17 cellular contexts compared by ENCODE assay signal in the genomic region with DNA sequence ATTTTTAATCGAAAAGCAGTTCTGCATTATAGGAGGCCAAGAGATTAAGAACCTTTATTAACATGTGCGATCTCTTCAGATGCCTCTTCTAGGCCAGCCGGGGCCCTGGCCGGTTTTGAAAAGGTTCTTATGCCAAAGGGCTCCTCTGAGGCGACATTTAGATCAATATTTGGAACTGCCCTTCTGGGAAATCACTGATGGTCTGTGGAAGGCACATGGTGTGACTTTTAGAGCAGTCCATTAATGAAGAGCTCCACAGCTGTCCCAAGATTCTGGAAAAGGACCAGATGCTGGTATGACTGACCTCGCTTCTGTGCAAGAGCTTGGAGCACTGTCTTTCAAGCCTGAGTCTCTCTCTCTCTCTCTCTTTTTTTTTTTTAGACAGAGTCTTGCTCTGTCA. TPM values are rescaled to one million over a fixed set of nuclear protein-coding genes. Genes with fewer than 3 reads are reported as not detected.
DNase-seq lines count a peak whose midpoint lies in the region; ATAC-seq, FAIRE-seq and TF ChIP-seq lines count a peak whose summit lies in the region.
"Had no signal": no experiment of that assay in that cellular context is flagged by ENCODE, and none has a peak within 500 bp of the region (broad histone marks: within the 10 kb centered on the region; RNA-seq: fewer than 3 reads in every experiment).

No MANE protein-coding gene starts in this region.

- TF ChIP-seq RAD21 in liver (IDR thresholded peaks at IDR 0.05): peak in 1 of 2 donors; percentile 10
- no peak for TF ChIP-seq RAD21 in HepG2 (CRISPR knock-in tag; IDR thresholded peaks at IDR 0.05)

- no peaks in the 10 kb centered on the region for H3K27me3 ChIP-seq in liver (ENCODE audit: control insufficient read depth in 4 of 4, insufficient read depth in 4 of 4, low read length in 3 of 4)
- peaks cover 2 to 5% of the 10 kb centered on the region in 2 experiments; a peak in 2 of 5 replicates for H3K27me3 ChIP-seq in HepG2 (ENCODE audit: control insufficient read depth in 1 of 2, insufficient read depth in 2 of 2, low read length in 2 of 2)
- no peaks in the 10 kb centered on the region for H3K27me3 ChIP-seq in dorsolateral prefrontal cortex
- H3K27me3 ChIP-seq in right lobe of liver: no peaks in the 10 kb centered on the region

- H3K4me2 ChIP-seq in HepG2 (ENCODE audit: low read depth, low read length): no peak overlapping the region
- H3K4me2 ChIP-seq: PC-9 had no signal

- no peaks in the 10 kb centered on the region for H3K9me3 ChIP-seq in liver (ENCODE audit: control insufficient read depth in 4 of 4, low read length in 3 of 4)
- no peaks in the 10 kb centered on the region for H3K9me3 ChIP-seq in HepG2 (ENCODE audit: low read length)
- H3K9me3 ChIP-seq in right lobe of liver: no peaks in the 10 kb centered on the region

- peaks cover 2 to 26% (median 16%) of the 10 kb centered on the region in 4 donors for H3K36me3 ChIP-seq in liver (ENCODE audit: control insufficient read depth in 4 of 4, insufficient read depth in 3 of 4, low read depth in 1 of 4, low read length in 3 of 4)
- H3K36me3 ChIP-seq in HepG2 (replicated peaks in 1 of 2; ENCODE audit: control insufficient read depth in 1 of 2, insufficient read depth in 2 of 2, low read length in 2 of 2): no peaks in the 10 kb centered on the region
- peaks cover 0 to 5% (median 0%) of the 10 kb centered on the region in 4 donors for H3K36me3 ChIP-seq in right lobe of liver

- H3K9ac ChIP-seq in liver (ENCODE audit: low read depth in 1 of 2, low read length in 2 of 2): no peak overlapping the region
- no peak overlapping the region for H3K9ac ChIP-seq in HepG2 (ENCODE audit: insufficient read depth, low read depth, low read length)

- TF ChIP-seq POLR2A in HepG2 (IDR thresholded peaks at IDR 0.05; ENCODE audit: insufficient read depth in 1 of 2, low read depth in 2 of 2, low read length in 2 of 2): no peak
- TF ChIP-seq POLR2A in right lobe of liver (IDR thresholded peaks at IDR 0.05): no peak

- no peak overlapping the region for H3K4me3 ChIP-seq in liver (ENCODE audit: low read depth in 1 of 3, low read length in 3 of 3)
- no peak overlapping the region for H3K4me3 ChIP-seq in HepG2 (replicated peaks in 1 of 3; ENCODE audit: insufficient read depth in 1 of 3, low read depth in 2 of 3, low read length in 3 of 3)
- H3K4me3 ChIP-seq in dorsolateral prefrontal cortex: no peak overlapping the region
- no peak overlapping the region for H3K4me3 ChIP-seq in right lobe of liver
- H3K4me3 ChIP-seq: PC-9, SK-N-MC had no signal

- H3K27ac ChIP-seq in liver (ENCODE audit: low read depth in 1 of 2, low read length in 2 of 2): peak overlapping the region in 1 of 2 donors; percentile 16
- H3K27ac ChIP-seq in HepG2 (ENCODE audit: extremely low read length, insufficient read depth, low read length): no peak overlapping the region
- peak overlapping the region in 37 of 59 donors; percentile 2 to 96 (median 65) for H3K27ac ChIP-seq in dorsolateral prefrontal cortex
- H3K27ac ChIP-seq in right lobe of liver: peak overlapping the region in 1 of 3 donors; percentile 24
- H3K27ac ChIP-seq: C4-2B, SK-N-MC had no signal

- no peaks in the 10 kb centered on the region for H3K79me2 ChIP-seq in HepG2 (ENCODE audit: insufficient read depth, low read length)

- no peak for DNase-seq in HepG2 (ENCODE audit: low spot score)
- DNase-seq in dorsolateral prefrontal cortex: no peak
- peak in 1 of 3 donors; percentile 23 for DNase-seq in right lobe of liver
- no peak for DNase-seq in 8988T
- no peak for DNase-seq in activated T-cell treated with anti-CD3 and anti-CD28 coated beads, Interleukin-2, amount 50 U/mL, for 1 hour
- DNase-seq in stimulated activated CD4-positive, alpha-beta T cell treated with anti-CD3 and anti-CD28 coated beads, Interleukin-12 subunit alpha, Interleukin-12 subunit beta, amount 100 ng/mL, for 4 hours: no peak
- DNase-seq: Kasumi-1, NCI-H1930, NCI-H446 treated with DMSO at 0.1 percent for 48 hours, NCI-H774, PC-9, Right ventricle myocardium superior had no signal

- FAIRE-seq in HepG2 (lab: Jason Lieb, UNC): no peak
- FAIRE-seq: GM12892, H54 had no signal

- 69% methylated on average over 6 of the region's 6 CpGs for WGBS in liver
- 30% methylated on average over 6 of the region's 6 CpGs for WGBS in HepG2 (ENCODE audit: low lambda C conversion rate)
- WGBS in right lobe of liver (ENCODE audit: insufficient coverage, low coverage, low lambda C conversion rate, missing lambda C conversion rate): 49% methylated on average over 6 of the region's 6 CpGs

- H3K4me1 ChIP-seq in liver (ENCODE audit: control insufficient read depth in 4 of 4, insufficient read depth in 4 of 4, low read length in 3 of 4): peaks cover 0 to 5% (median 4%) of the 10 kb centered on the region in 4 donors
- H3K4me1 ChIP-seq in HepG2 (ENCODE audit: insufficient read depth, low read length): no peaks in the 10 kb centered on the region
- peaks cover 0 to 11% (median 4%) of the 10 kb centered on the region in 4 donors for H3K4me1 ChIP-seq in right lobe of liver

- intact Hi-C loops in HepG2 (cut with micrococcal nuclease; ENCODE audit: unreplicated experiment) (no loop called here), dorsolateral prefrontal cortex (cut with DNase I) (no loop called here), right lobe of liver (cut with DNase I) (no loop called here)

- no peak for TF ChIP-seq EP300 in HepG2 (IDR thresholded peaks at IDR 0.05; ENCODE audit: low read depth in 2 of 2, low read length in 2 of 2)
- no peak for TF ChIP-seq EP300 in HepG2 (CRISPR knock-in tag; IDR thresholded peaks at IDR 0.05; ENCODE audit: borderline replicate concordance)

- TF ChIP-seq CTCF in liver (IDR thresholded peaks at IDR 0.05; ENCODE audit: low read depth, low read length, missing input control): no peak
- TF ChIP-seq CTCF in HepG2 (CRISPR knock-in tag; IDR thresholded peaks at IDR 0.05): no peak
- no peak for TF ChIP-seq CTCF in dorsolateral prefrontal cortex (IDR thresholded peaks at IDR 0.05 in 54 of 56, conservative IDR thresholded peaks at IDR 0.05 in 2 of 56; ENCODE audit: low read depth in 1 of 56, partially characterized antibody in 56 of 56)
- TF ChIP-seq CTCF in right lobe of liver (IDR thresholded peaks at IDR 0.05): no peak

- H4K20me1 ChIP-seq in HepG2 (ENCODE audit: insufficient read depth, low read length): no peaks in the 10 kb centered on the region

- CTCF ChIA-PET in HepG2 (lab: Yijun Ruan, JAX; ENCODE audit: low intra/inter-chr PET ratio, low total read pairs): no interaction called here

- POLR2A ChIA-PET in HepG2 (lab: Yijun Ruan, JAX): no interaction called here

- no peak overlapping the region for H2AFZ ChIP-seq in HepG2 (ENCODE audit: low read length)
- H2AFZ ChIP-seq: PC-9 had no signal

- no TSS peak for BruUV-seq in HepG2 (replicated peaks; lab: Mats Ljungman, UMichigan)

- ATAC-seq in HepG2 (no peak), right lobe of liver (peak; percentile 29 to 70 (median 47))

- in situ Hi-C loops in HepG2 (cut with HindIII; ENCODE audit: extremely low pct_ligation_motif_present, low pct_unique_long_range_greater_than_20kb): no loop called here

TF ChIP-seq in liver, 16 proteins besides CTCF, POLR2A, EP300 and RAD21:
- no peak for TF ChIP-seq GABPA (IDR thresholded peaks at IDR 0.05 in 1 of 2, conservative IDR thresholded peaks at IDR 0.05 in 1 of 2)
- TF ChIP-seq NR2F2 (IDR thresholded peaks at IDR 0.05): no peak
- TF ChIP-seq HNF4A (conservative IDR thresholded peaks at IDR 0.05): peak in 1 of 2 donors; percentile 10
- peak; percentile 9 for TF ChIP-seq SP1 (IDR thresholded peaks at IDR 0.05)

TF ChIP-seq in HepG2, 621 proteins besides CTCF, POLR2A, EP300 and RAD21 (continues in another document):
- TF ChIP-seq ZNF432 (CRISPR knock-in tag; IDR thresholded peaks at IDR 0.05; ENCODE audit: borderline replicate concordance) (no peak), ZNF136 (CRISPR knock-in tag; IDR thresholded peaks at IDR 0.05; ENCODE audit: low read depth) (no peak)

RNA-seq across cellular contexts. Expression of a gene that starts 19.7 kb away (rescaled TPM):
- total RNA-seq in liver (10 to 100 TPM in 1 of 2 donors, 1 to 10 TPM in 1; 9.4 to 75.4 TPM), HepG2 (2016; rRNA removed; fragmentation: Illumina TruSeq; extraction: Trizol) (not detected in 2 replicates), dorsolateral prefrontal cortex (100 to 1,000 TPM in 117 of 120 experiments, 10 to 100 TPM in 3; 73.9 to 334 (median 144) TPM), right lobe of liver (100 to 1,000 TPM in 5 of 6 experiments, 10 to 100 TPM in 1; 97.0 to 168 (median 115) TPM)
- polyA plus RNA-seq in liver (100 to 1,000 TPM in 1 of 2 donors, 10 to 100 TPM in 1; 72.9 to 277 TPM), HepG2 (2011; rRNA removed) (not detected in 2 replicates)
- total RNA-seq in HepG2 (2016; cell fraction: cytosol; rRNA removed; fragmentation: Illumina TruSeq; extraction: Trizol; ENCODE audit: low read depth): not detected in 2 replicates
- not detected in 2 replicates for total RNA-seq in HepG2 (2016; cell fraction: insoluble cytoplasmic fraction; rRNA removed; fragmentation: Illumina TruSeq; extraction: Trizol)
- total RNA-seq in HepG2 (2016; cell fraction: membrane; rRNA removed; fragmentation: Illumina TruSeq; extraction: Trizol): not detected in 2 replicates
- not detected in 2 replicates for total RNA-seq in HepG2 (2016; cell fraction: nucleus; rRNA removed; fragmentation: Illumina TruSeq; extraction: Trizol)
- polyA plus RNA-seq in HepG2 (2011; cell fraction: cytosol; rRNA removed): 0.08 TPM in 1 of 2 replicates, not detected in the other
- polyA plus RNA-seq in HepG2 (2011; cell fraction: nucleus; rRNA removed): 0.09 TPM in 1 of 2 replicates, not detected in the other
- 0.04 TPM in 1 of 2 replicates, not detected in the other for polyA plus RNA-seq in HepG2 (2012)
- not detected in 2 replicates for polyA plus RNA-seq in HepG2 (2016; cell fraction: cytosol; fragmentation: Illumina TruSeq; extraction: Trizol; ENCODE audit: low read depth)
- not detected in 2 replicates for polyA plus RNA-seq in HepG2 (2016; cell fraction: insoluble cytoplasmic fraction; fragmentation: Illumina TruSeq; extraction: Trizol; ENCODE audit: low read depth)
- polyA plus RNA-seq in HepG2 (2016; cell fraction: membrane; fragmentation: Illumina TruSeq; extraction: Trizol; ENCODE audit: low read depth): not detected in 2 replicates
- polyA plus RNA-seq in HepG2 (2016; cell fraction: nucleus; fragmentation: Illumina TruSeq; extraction: Trizol; ENCODE audit: insufficient read depth, low read depth): not detected in 2 replicates
- polyA minus RNA-seq in HepG2 (2011; rRNA and poly(A)+ RNA removed; ENCODE audit: low replicate concordance): 47.9 TPM in 1 of 2 replicates, not detected in the other
- 0.26 TPM in 1 of 2 replicates, not detected in the other for polyA minus RNA-seq in HepG2 (2011; cell fraction: cytosol; rRNA and poly(A)+ RNA removed)
- 0.12 and 0.52 TPM in 2 replicates for polyA minus RNA-seq in HepG2 (2011; cell fraction: nucleus; rRNA and poly(A)+ RNA removed)

Comparison
In these comparisons a context has a peak if more than half of its experiments do, and no peak if none do; other contexts are left out.
1. RNA of a gene that starts 19.7 kb away (total RNA-seq): 73.9 to 334 TPM in dorsolateral prefrontal cortex, 97.0 to 168 TPM in right lobe of liver and 9.4 to 75.4 TPM in liver; not detected in HepG2; every median in the first group is over 10 times any median in the second.